7 cellular contexts compared by ENCODE assay signal in the genomic region with DNA sequence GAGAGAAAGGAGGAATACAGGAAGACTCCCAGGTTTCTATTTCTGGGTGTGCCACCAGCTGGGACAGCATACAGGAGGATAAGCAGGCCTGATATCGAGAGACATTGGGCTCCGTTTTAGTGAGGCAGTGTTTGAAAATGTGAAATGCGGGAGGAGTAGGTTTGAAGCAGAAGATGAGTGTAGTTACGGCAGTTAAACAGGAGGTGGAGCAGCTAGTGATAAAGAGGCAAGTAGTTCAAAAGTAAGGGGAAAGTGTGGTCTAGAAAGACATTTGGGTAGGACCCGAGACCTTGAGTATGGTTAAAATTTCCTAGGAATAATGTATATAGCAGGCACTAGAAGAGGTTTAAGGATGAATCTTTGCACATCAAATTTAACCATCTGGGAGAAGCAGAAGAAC. TPM values are rescaled to one million over a fixed set of nuclear protein-coding genes. Genes with fewer than 3 reads are reported as not detected.
A peak's percentile ranks its signal among the peaks of the same experiment; 100 is the strongest.
DNase-seq lines count a peak whose midpoint lies in the region; ATAC-seq and TF ChIP-seq lines count a peak whose summit lies in the region.

No MANE protein-coding gene starts in this region.

- H2AFZ ChIP-seq in hepatocyte: no peak overlapping the region

- H4K20me1 ChIP-seq in hepatocyte (ENCODE audit: insufficient read depth, poor library complexity, severe bottlenecking): no peaks in the 10 kb centered on the region

- 68% methylated on average over 5 of the region's 5 CpGs for WGBS in hepatocyte (ENCODE audit: low lambda C conversion rate, missing lambda C conversion rate)

- no peaks in the 10 kb centered on the region for H3K4me1 ChIP-seq in hepatocyte (ENCODE audit: insufficient read depth)

- TF ChIP-seq CTCF in GM12874 (IDR thresholded peaks at IDR 0.05; ENCODE audit: insufficient read depth, low read depth, low read length): peak; percentile 43; the same call in 1 of the 2 replicates
- TF ChIP-seq CTCF in hepatocyte (IDR thresholded peaks at IDR 0.05; ENCODE audit: poor library complexity): peak; percentile 37

- peak; percentile 67 for ATAC-seq in SK-N-SH treated with all-trans-retinoic acid at 6 μM for 48 hours
- no peak for ATAC-seq in stimulated activated memory B cell treated with anti-CD40 and anti-IgM and Interleukin-4, amounts not matched to agents 10 μg/mL and 1 μg/mL and 100 μg/mL, for 72 hours
- no peak for ATAC-seq in HG03108 (IDR thresholded peaks at IDR 0.05; ENCODE audit: unreplicated experiment)

- DNase-seq in HEK293T (ENCODE audit: extremely low spot score) (peak; percentile 36), hepatocyte (ENCODE audit: low spot score) (peak; percentile 46), middle frontal gyrus (ENCODE audit: extremely low spot score, low spot score) (no peak)

- H3K9me3 ChIP-seq in hepatocyte (ENCODE audit: low read depth): no peaks in the 10 kb centered on the region

- H3K36me3 Mint-ChIP-seq in stimulated activated memory B cell treated with anti-CD40 and anti-IgM and Interleukin-4, amounts not matched to agents 10 μg/mL and 1 μg/mL and 100 μg/mL, for 72 hours: peaks cover 55% of the 10 kb centered on the region

- H3K27me3 ChIP-seq in hepatocyte: no peaks in the 10 kb centered on the region

- no peak overlapping the region for H3K27ac Mint-ChIP-seq in stimulated activated memory B cell treated with anti-CD40 and anti-IgM and Interleukin-4, amounts not matched to agents 10 μg/mL and 1 μg/mL and 100 μg/mL, for 72 hours

- no peaks in the 10 kb centered on the region for H3K27me3 Mint-ChIP-seq in stimulated activated memory B cell treated with anti-CD40 and anti-IgM and Interleukin-4, amounts not matched to agents 10 μg/mL and 1 μg/mL and 100 μg/mL, for 72 hours

- no peaks in the 10 kb centered on the region for H3K79me2 ChIP-seq in hepatocyte

- H3K36me3 ChIP-seq in hepatocyte (replicated peaks; ENCODE audit: insufficient read depth, low read depth): no peaks in the 10 kb centered on the region

- no peak overlapping the region for H3K4me3 Mint-ChIP-seq in stimulated activated memory B cell treated with anti-CD40 and anti-IgM and Interleukin-4, amounts not matched to agents 10 μg/mL and 1 μg/mL and 100 μg/mL, for 72 hours

- CTCF ChIA-PET in HEK293T (lab: Yijun Ruan, JAX): no interaction called here

- H3K27ac ChIP-seq in hepatocyte: no peak overlapping the region

- no peaks in the 10 kb centered on the region for H3K4me1 Mint-ChIP-seq in stimulated activated memory B cell treated with anti-CD40 and anti-IgM and Interleukin-4, amounts not matched to agents 10 μg/mL and 1 μg/mL and 100 μg/mL, for 72 hours

- no peaks in the 10 kb centered on the region for H3K9me3 Mint-ChIP-seq in stimulated activated memory B cell treated with anti-CD40 and anti-IgM and Interleukin-4, amounts not matched to agents 10 μg/mL and 1 μg/mL and 100 μg/mL, for 72 hours

- H3K4me3 ChIP-seq in hepatocyte: no peak overlapping the region

- POLR2A ChIA-PET in HEK293T (lab: Yijun Ruan, JAX): no interaction called here

- H3K4me2 ChIP-seq in hepatocyte: no peak overlapping the region

- no peaks in the 10 kb centered on the region for H3K9me2 ChIP-seq in hepatocyte (replicated peaks; ENCODE audit: insufficient read depth)

TF ChIP-seq in HEK293T, 16 proteins besides CTCF, POLR2A, EP300 and RAD21:
- no peak for TF ChIP-seq L3MBTL2 (conservative IDR thresholded peaks at IDR 0.05)
- no peak for TF ChIP-seq TARDBP (IDR thresholded peaks at IDR 0.05)
- no peak for TF ChIP-seq SUZ12 (IDR thresholded peaks at IDR 0.05)
- no peak for TF ChIP-seq NFRKB (IDR thresholded peaks at IDR 0.05)

TF ChIP-seq in SK-N-SH treated with all-trans-retinoic acid at 6 μM for 48 hours, 23 proteins besides CTCF, POLR2A, EP300 and RAD21:
- TF ChIP-seq SNAI2 (CRISPR knock-in tag; IDR thresholded peaks at IDR 0.05): no peak

RNA-seq across cellular contexts. Expression of a gene that starts 42.4 kb away (rescaled TPM):
- total RNA-seq in hepatocyte: 33.6 and 39.9 TPM in 2 replicates
- 17.1 and 17.3 TPM in 2 replicates for polyA plus RNA-seq in hepatocyte
